8 cellular contexts compared by ENCODE assay signal in the genomic region with DNA sequence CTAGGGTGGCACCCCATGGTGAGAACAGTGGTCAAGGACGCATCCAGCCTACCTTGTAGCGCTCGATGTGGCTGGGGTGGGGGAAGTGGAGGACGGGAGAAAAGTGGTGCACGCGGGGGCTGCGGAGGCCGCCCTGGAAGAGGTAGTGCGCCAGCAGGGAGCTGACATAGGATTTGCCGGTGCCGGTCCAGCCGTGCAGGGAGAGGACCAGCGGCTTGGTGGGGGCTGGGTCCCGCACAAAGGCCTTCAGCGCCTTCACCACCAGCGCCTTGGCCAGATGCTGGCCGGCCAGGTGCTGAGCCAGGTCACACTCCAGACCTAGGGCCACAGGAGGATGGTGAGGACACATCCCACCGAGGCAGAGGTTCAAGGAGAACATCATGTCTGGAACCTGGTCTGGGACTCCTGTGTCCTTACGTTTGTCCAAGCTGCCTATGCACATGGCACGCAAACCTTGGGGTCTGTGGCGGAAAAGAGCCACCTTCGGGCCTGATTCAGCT.
DNase-seq lines count a peak whose midpoint lies in the region; ATAC-seq and TF ChIP-seq lines count a peak whose summit lies in the region.

No MANE protein-coding gene starts in this region.

- no peaks in the 10 kb centered on the region for H3K79me2 ChIP-seq in SU-DHL-6 (ENCODE audit: insufficient read depth, low read length)

- H3K9me3 ChIP-seq in SU-DHL-6 (ENCODE audit: insufficient read depth, low read length), result no peaks in the 10 kb centered on the region

- TF ChIP-seq CTCF in GM12875 (IDR thresholded peaks at IDR 0.05; ENCODE audit: borderline replicate concordance, insufficient read depth, low read depth, low read length) (0 out of 2 replicates have a peak, but pooled peaks have one; percentile 94), SU-DHL-6 (IDR thresholded peaks at IDR 0.05; ENCODE audit: insufficient read depth, low read length, poor library complexity, severe bottlenecking) (no peak), fibroblast of mammary gland (conservative IDR thresholded peaks at IDR 0.05; ENCODE audit: control insufficient read depth, insufficient read depth, low read depth, low read length) (no peak), retinal pigment epithelial cell (conservative IDR thresholded peaks at IDR 0.05; ENCODE audit: low read depth, low read length) (no peak)

- H3K27me3 ChIP-seq in SU-DHL-6 (ENCODE audit: low read length), result no peaks in the 10 kb centered on the region

- H4K20me1 ChIP-seq in SU-DHL-6 (ENCODE audit: low read depth, low read length), result no peaks in the 10 kb centered on the region

- H3K9ac ChIP-seq in SU-DHL-6 (ENCODE audit: low read length), result peak overlapping the region; percentile 78

- H3F3A ChIP-seq in SU-DHL-6 (ENCODE audit: insufficient read depth), result peaks cover 3% of the 10 kb centered on the region; the same call in 1 of the 2 replicates

- no peak overlapping the region; the same call in 1 of the 2 replicates for H3K27ac ChIP-seq in SU-DHL-6 (ENCODE audit: low read depth, low read length)

- H3K4me2 ChIP-seq in SU-DHL-6 (ENCODE audit: low read depth, low read length, poor library complexity, severe bottlenecking), result peak overlapping the region; percentile 65

- H3K9me2 ChIP-seq in SU-DHL-6 (replicated peaks; ENCODE audit: insufficient read depth, low read length), result no peaks in the 10 kb centered on the region

- H3K4me3 ChIP-seq in GM12875 (ENCODE audit: low read depth, low read length), result peak overlapping the region; percentile 63
- peak overlapping the region; percentile 80 for H3K4me3 ChIP-seq in SU-DHL-6 (ENCODE audit: insufficient read depth, low read length, poor library complexity, severe bottlenecking)
- peak overlapping the region; percentile 67 for H3K4me3 ChIP-seq in fibroblast of mammary gland (ENCODE audit: control insufficient read depth, low read depth, low read length)
- H3K4me3 ChIP-seq in retinal pigment epithelial cell (ENCODE audit: low read length), result peak overlapping the region; percentile 70

- no peak overlapping the region for H2AFZ ChIP-seq in SU-DHL-6 (ENCODE audit: low read depth, low read length, severe bottlenecking)

- DNase-seq in fibroblast of mammary gland (ENCODE audit: low read depth), result no peak
- no peak for DNase-seq in retinal pigment epithelial cell (ENCODE audit: low read depth)
- DNase-seq in activated effector memory CD4-positive, alpha-beta T cell treated with Interleukin-2 at 50 U/mL for 16 hours, result no peak
- DNase-seq in activated CD4-positive, alpha-beta T cell treated with anti-CD3 and anti-CD28 coated beads, Interleukin-2, amount 50 U/mL, for 48 hours, result no peak

- H3K36me3 ChIP-seq in SU-DHL-6 (ENCODE audit: low read length), result no peaks in the 10 kb centered on the region

- ATAC-seq in GM18517 (IDR thresholded peaks at IDR 0.05; ENCODE audit: unreplicated experiment) (no peak), HG02798 (IDR thresholded peaks at IDR 0.05; ENCODE audit: poor library complexity, unreplicated experiment) (no peak)
